ENCODE assay signal across 11 cellular contexts in genomic region chr11:114081641-114082414, GRCh38. TPM values are rescaled to one million over a fixed set of nuclear protein-coding genes. Genes with fewer than 3 reads are reported as not detected.
DNase-seq lines count a peak whose midpoint lies in the region; ATAC-seq and TF ChIP-seq lines count a peak whose summit lies in the region.
"Had no signal": no experiment of that assay in that cellular context is flagged by ENCODE, and none has a peak within 500 bp of the region (broad histone marks: within the 10 kb centered on the region; RNA-seq: fewer than 3 reads in every experiment).

No MANE protein-coding gene starts in this region.

- peak overlapping the region; percentile 6 to 90 for H3K27ac ChIP-seq in lung (ENCODE audit: low read depth in 1 of 2, low read length in 1 of 2)

- H3K27me3 ChIP-seq in MG63 (peaks cover 13% of the 10 kb centered on the region; the same call in 1 of the 2 replicates), lung (ENCODE audit: control insufficient read depth, insufficient read depth) (no peaks in the 10 kb centered on the region)

- no peak for ATAC-seq in lung (ENCODE audit: insufficient read depth, low FRiP score)
- ATAC-seq in HG02642 (IDR thresholded peaks at IDR 0.05; ENCODE audit: poor library complexity, unreplicated experiment) = no peak
- ATAC-seq in GM21528 (IDR thresholded peaks at IDR 0.05; ENCODE audit: low FRiP score, unreplicated experiment) = no peak
- ATAC-seq in GM18858 (IDR thresholded peaks at IDR 0.05; ENCODE audit: unreplicated experiment) = no peak

- H3K4me3 ChIP-seq in MG63 (no peak overlapping the region), choroid plexus epithelial cell (ENCODE audit: low read depth, low read length) (no peak overlapping the region), lung (no peak overlapping the region)

- H3K36me3 ChIP-seq in MG63 (no peaks in the 10 kb centered on the region), lung (ENCODE audit: control insufficient read depth in 2 of 2, insufficient read depth in 2 of 2, low read length in 2 of 2) (peaks cover 20 to 23% of the 10 kb centered on the region in 2 donors)

- H3K4me1 ChIP-seq in lung (ENCODE audit: control insufficient read depth in 2 of 2, insufficient read depth in 2 of 2, low read length in 2 of 2) = peaks cover 53 to 64% of the 10 kb centered on the region in 2 donors

- DNase-seq in MG63 (peak; percentile 60), choroid plexus epithelial cell (ENCODE audit: low read depth) (peak; percentile 71), lung (ENCODE audit: low spot score) (no peak), stromal cell of bone marrow (ENCODE audit: low read depth) (peak; percentile 7)
- DNase-seq in stimulated activated CD4-positive, alpha-beta T cell treated with anti-CD3 and anti-CD28 coated beads, Interleukin-4, amount 100 ng/mL, for 1 hour = no peak
- DNase-seq: DMS153; NCI-H524; stimulated activated CD4-positive, alpha-beta T cell treated with anti-CD3 and anti-CD28 coated beads, Interleukin-4, amount 100 ng/mL, for 4 hours had no signal

- WGBS in lung, 2 donors = 60 to 77% methylated on average over 9 of the region's 9 CpGs

- H3K9me3 ChIP-seq in MG63 = no peaks in the 10 kb centered on the region
- peaks cover 0 to 3% of the 10 kb centered on the region in 2 donors for H3K9me3 ChIP-seq in lung (ENCODE audit: control insufficient read depth in 2 of 2, insufficient read depth in 1 of 2, low read length in 1 of 2)

- TF ChIP-seq CTCF in choroid plexus epithelial cell (conservative IDR thresholded peaks at IDR 0.05; ENCODE audit: low read depth, low read length) = no peak
- TF ChIP-seq CTCF in lung (IDR thresholded peaks at IDR 0.05; ENCODE audit: control extremely low read depth, extremely low read depth) = no peak

RNA-seq across cellular contexts. Expression of gene ZBTB16, which starts 22.3 kb away (rescaled TPM):
- total RNA-seq in MG63 (2014; rRNA removed; shearing (Covaris generic); ENCODE audit: low replicate concordance) = not detected in 2 replicates
- 100 to 1,000 TPM; 165 to 224 TPM for total RNA-seq in lung
- 10 to 100 TPM; 21.4 to 39.8 TPM for polyA plus RNA-seq in lung

Comparison
In these comparisons a context has a peak if more than half of its experiments do, and no peak if none do; other contexts are left out.
1. DNase-seq: peak in MG63 (single experiment), choroid plexus epithelial cell (single experiment) and stromal cell of bone marrow (single experiment); none in lung (single experiment) and stimulated activated CD4-positive, alpha-beta T cell treated with anti-CD3 and anti-CD28 coated beads, Interleukin-4, amount 100 ng/mL, for 1 hour (single experiment).
2. RNA of gene ZBTB16, which starts 22.3 kb away (total RNA-seq): 165 to 224 TPM in lung; not detected in MG63; every median in the first group is over 100 times any median in the second.